In the genomic region with DNA sequence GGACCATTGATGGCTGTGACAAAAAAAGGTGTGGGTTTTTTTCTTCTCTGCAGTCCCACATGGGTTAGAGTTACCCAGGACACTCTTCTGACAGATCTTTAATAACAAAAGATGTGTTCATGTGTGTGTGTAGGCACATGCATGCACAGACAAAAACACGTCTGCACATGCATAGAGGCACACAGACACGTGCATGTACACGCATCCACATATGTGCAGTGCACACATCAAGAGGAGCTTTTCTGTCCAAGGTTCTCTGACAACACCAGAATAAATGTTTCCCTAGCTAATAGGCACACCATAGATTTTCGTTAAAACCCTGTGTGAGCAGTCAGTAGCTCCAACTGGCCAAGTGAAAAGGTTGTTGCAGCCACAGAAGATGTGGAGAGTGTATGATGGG, we compare ENCODE assay signal across 1 cellular context.
A peak's percentile ranks its signal among the peaks of the same experiment; 100 is the strongest.
TF ChIP-seq lines count a peak whose summit lies in the region.

No MANE protein-coding gene starts in this region.

TF ChIP-seq in HepG2, 621 proteins besides CTCF, POLR2A, EP300 and RAD21:
- TF ChIP-seq NBN (conservative IDR thresholded peaks at IDR 0.05) (no peak), GPN1 (CRISPR knock-in tag; IDR thresholded peaks at IDR 0.05; ENCODE audit: borderline replicate concordance) (no peak), HNRNPK (IDR thresholded peaks at IDR 0.05; ENCODE audit: low read depth, low read length, poor library complexity, severe bottlenecking) (no peak)
- TF ChIP-seq, protein P1, sequence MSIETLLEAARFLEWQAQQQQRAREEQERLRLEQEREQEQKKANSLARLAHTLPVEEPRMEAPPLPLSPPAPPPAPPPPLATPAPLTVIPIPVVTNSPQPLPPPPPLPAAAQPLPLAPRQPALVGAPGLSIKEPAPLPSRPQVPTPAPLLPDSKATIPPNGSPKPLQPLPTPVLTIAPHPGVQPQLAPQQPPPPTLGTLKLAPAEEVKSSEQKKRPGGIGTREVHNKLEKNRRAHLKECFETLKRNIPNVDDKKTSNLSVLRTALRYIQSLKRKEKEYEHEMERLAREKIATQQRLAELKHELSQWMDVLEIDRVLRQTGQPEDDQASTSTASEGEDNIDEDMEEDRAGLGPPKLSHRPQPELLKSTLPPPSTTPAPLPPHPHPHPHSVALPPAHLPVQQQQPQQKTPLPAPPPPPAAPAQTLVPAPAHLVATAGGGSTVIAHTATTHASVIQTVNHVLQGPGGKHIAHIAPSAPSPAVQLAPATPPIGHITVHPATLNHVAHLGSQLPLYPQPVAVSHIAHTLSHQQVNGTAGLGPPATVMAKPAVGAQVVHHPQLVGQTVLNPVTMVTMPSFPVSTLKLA (IDR thresholded peaks at IDR 0.05), result peak; percentile 86
- TF ChIP-seq, protein P2, sequence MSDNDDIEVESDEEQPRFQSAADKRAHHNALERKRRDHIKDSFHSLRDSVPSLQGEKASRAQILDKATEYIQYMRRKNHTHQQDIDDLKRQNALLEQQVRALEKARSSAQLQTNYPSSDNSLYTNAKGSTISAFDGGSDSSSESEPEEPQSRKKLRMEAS (IDR thresholded peaks at IDR 0.05), result no peak
- TF ChIP-seq, protein P3, sequence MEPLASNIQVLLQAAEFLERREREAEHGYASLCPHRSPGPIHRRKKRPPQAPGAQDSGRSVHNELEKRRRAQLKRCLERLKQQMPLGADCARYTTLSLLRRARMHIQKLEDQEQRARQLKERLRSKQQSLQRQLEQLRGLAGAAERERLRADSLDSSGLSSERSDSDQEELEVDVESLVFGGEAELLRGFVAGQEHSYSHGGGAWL (CRISPR knock-in tag; IDR thresholded peaks at IDR 0.05), result no peak
